39 cellular contexts compared by ENCODE assay signal in genomic region chr9:135681161-135681560, GRCh38. TPM values are rescaled to one million over a fixed set of nuclear protein-coding genes. Genes with fewer than 3 reads are reported as not detected.
"Had no signal": no experiment of that assay in that cellular context is flagged by ENCODE, and none has a peak within 500 bp of the region (broad histone marks: within the 10 kb centered on the region; RNA-seq: fewer than 3 reads in every experiment).

No MANE protein-coding gene starts in this region.

- DNase-seq: Karpas-422, Kasumi-1, MG63, MM.1S, MV-4-11, NCI-H1048, NCI-H1092, NCI-H1092 treated with DMSO at 0.1 percent for 48 hours, NCI-H1105, NCI-H1105 treated with DMSO at 0.1 percent for 48 hours, NCI-H1417, NCI-H1417 treated with DMSO at 0.1 percent for 48 hours, NCI-H1436, NCI-H1436 treated with DMSO at 0.1 percent for 48 hours, NCI-H146, NCI-H1694, NCI-H1694 treated with DMSO at 0.1 percent for 48 hours, NCI-H187, NCI-H187 treated with DMSO at 0.1 percent for 48 hours, NCI-H1930, NCI-H2029, NCI-H2029 treated with DMSO at 0.1 percent for 48 hours, NCI-H2081, NCI-H2081 treated with DMSO at 0.1 percent for 48 hours, NCI-H2107, NCI-H2171, NCI-H2171 treated with DMSO at 0.1 percent for 48 hours, NCI-H2227 treated with DMSO at 0.1 percent for 48 hours, NCI-H226, NCI-H345, NCI-H446, NCI-H446 treated with DMSO at 0.1 percent for 48 hours, NCI-H510A, NCI-H510A treated with DMSO at 0.1 percent for 48 hours, NCI-H524 had no signal

- H3K9me3 ChIP-seq: MG63 had no signal

- H3K27me3 ChIP-seq: MG63 had no signal

- H3K4me3 ChIP-seq: MG63 had no signal

- H3K36me3 ChIP-seq: MG63 had no signal

RNA-seq across cellular contexts. Expression of gene LCN9, which starts 18.1 kb away (rescaled TPM):
- total RNA-seq: LHCN-M2, M059J, MCF 10A, NCI-H460 had no signal

RNA-seq across cellular contexts. Expression of gene SOHLH1, which starts 18.1 kb away (rescaled TPM):
- total RNA-seq: LHCN-M2, M059J, MCF 10A, NCI-H460 had no signal

RNA-seq across cellular contexts. Expression of gene KCNT1, which starts 20.8 kb away (rescaled TPM):
- total RNA-seq: LHCN-M2, M059J, MCF 10A, NCI-H460 had no signal

RNA-seq across cellular contexts. Expression of gene GLT6D1, which starts 41.8 kb away (rescaled TPM):
- total RNA-seq: LHCN-M2, M059J, MCF 10A, NCI-H460 had no signal
